In the genomic region with DNA sequence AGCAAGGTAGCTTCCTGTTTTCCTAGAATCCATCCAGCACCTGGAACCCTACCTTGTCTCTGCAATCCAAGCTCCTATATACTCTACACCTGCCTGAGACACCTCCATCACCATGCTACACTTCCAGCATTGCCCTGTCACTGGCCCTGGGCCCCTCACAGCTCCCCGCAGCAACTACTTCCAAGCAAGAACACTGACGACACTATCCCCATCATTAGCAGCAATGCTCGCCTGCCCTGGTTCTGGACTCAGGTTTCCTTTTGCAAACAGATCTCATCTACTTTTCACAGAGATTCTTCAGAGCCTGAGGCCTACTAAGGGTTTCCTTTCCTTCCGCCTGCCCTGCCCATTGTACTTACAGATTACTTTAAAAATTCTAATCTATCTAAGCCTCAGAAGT, we compare ENCODE assay signal across 30 cellular contexts.
"Had no signal": no experiment of that assay in that cellular context is flagged by ENCODE, and none has a peak within 500 bp of the region (broad histone marks: within the 10 kb centered on the region; RNA-seq: fewer than 3 reads in every experiment).

No MANE protein-coding gene starts in this region.

- FAIRE-seq: islet of Langerhans, urothelium cell line had no signal

- H3K9me3 ChIP-seq: esophagus muscularis mucosa, gastroesophageal sphincter, heart left ventricle, lower lobe of right lung, psoas muscle, sigmoid colon, testis, tibial artery, upper lobe of left lung had no signal

- DNase-seq: cerebellar nuclear complex; cortex of kidney; effector CD8-positive, alpha-beta T cell; endodermal cell; foreskin keratinocyte; heart left ventricle; kidney glomerular epithelial cell; left colon; left ventricle myocardium superior; lower lobe of right lung; natural killer cell; nucleus accumbens; psoas muscle; right cardiac atrium; sigmoid colon; stimulated activated CD4-positive, alpha-beta T cell treated with anti-CD3 and anti-CD28 coated beads, Interleukin-2, amount 100 ng/mL, for 24 hours; stimulated activated CD4-positive, alpha-beta T cell treated with anti-CD3 and anti-CD28 coated beads, Interleukin-4, amount 100 ng/mL, for 24 hours; stimulated activated naive CD4-positive, alpha-beta T cell treated with Interleukin-2 at 50 U/mL for 16 hours; substantia nigra; testis; tibial artery; upper lobe of left lung had no signal

- H3K27ac ChIP-seq: epithelial cell of prostate, esophagus muscularis mucosa, foreskin keratinocyte, gastroesophageal sphincter, heart left ventricle, hepatocyte, lower lobe of right lung, neural progenitor cell, psoas muscle, sigmoid colon, testis, tibial artery, upper lobe of left lung had no signal

- ATAC-seq: foreskin keratinocyte; gastroesophageal sphincter; heart left ventricle; left colon; left ventricle myocardium superior; lower lobe of right lung; natural killer cell; psoas muscle; right cardiac atrium; stimulated activated effector memory CD8-positive, alpha-beta T cell treated with anti-CD3 and anti-CD28 coated beads, Interleukin-12 subunit alpha, Interleukin-12 subunit beta, amount 100 ng/mL, for 72 hours had no signal

- H3K36me3 Mint-ChIP-seq: natural killer cell; stimulated activated effector memory CD8-positive, alpha-beta T cell treated with anti-CD3 and anti-CD28 coated beads, Interleukin-12 subunit alpha, Interleukin-12 subunit beta, amount 100 ng/mL, for 72 hours had no signal

- H2AFZ ChIP-seq: hepatocyte, neural progenitor cell had no signal

- H3K4me3 Mint-ChIP-seq: endodermal cell; natural killer cell; neural progenitor cell; stimulated activated effector memory CD8-positive, alpha-beta T cell treated with anti-CD3 and anti-CD28 coated beads, Interleukin-12 subunit alpha, Interleukin-12 subunit beta, amount 100 ng/mL, for 72 hours had no signal

- H3K27ac Mint-ChIP-seq: endodermal cell; natural killer cell; neural progenitor cell; stimulated activated effector memory CD8-positive, alpha-beta T cell treated with anti-CD3 and anti-CD28 coated beads, Interleukin-12 subunit alpha, Interleukin-12 subunit beta, amount 100 ng/mL, for 72 hours had no signal

- H3K9ac ChIP-seq: neural progenitor cell had no signal

- H3K4me1 Mint-ChIP-seq: endodermal cell, neural progenitor cell had no signal

- H3K4me2 ChIP-seq: hepatocyte, neural progenitor cell had no signal

- H3K36me3 ChIP-seq: esophagus muscularis mucosa, gastroesophageal sphincter, heart left ventricle, lower lobe of right lung, neural progenitor cell, sigmoid colon, tibial artery, upper lobe of left lung had no signal

- H3K4me3 ChIP-seq: esophagus muscularis mucosa, gastroesophageal sphincter, heart left ventricle, hepatocyte, lower lobe of right lung, neural progenitor cell, psoas muscle, sigmoid colon, testis, tibial artery, upper lobe of left lung had no signal

- H3K27me3 ChIP-seq: esophagus muscularis mucosa, foreskin keratinocyte, gastroesophageal sphincter, heart left ventricle, hepatocyte, neural progenitor cell, sigmoid colon, testis, tibial artery, upper lobe of left lung had no signal

- H3K4me1 ChIP-seq: foreskin keratinocyte, gastroesophageal sphincter, neural progenitor cell, psoas muscle, sigmoid colon, tibial artery had no signal
